Comparison of ENCODE assay signal across 8 cellular contexts in genomic region chr19:44746946-44747738, GRCh38. TPM values are rescaled to one million over a fixed set of nuclear protein-coding genes. Genes with fewer than 3 reads are reported as not detected.
DNase-seq lines count a peak whose midpoint lies in the region; ATAC-seq, FAIRE-seq and TF ChIP-seq lines count a peak whose summit lies in the region.

No MANE protein-coding gene starts in this region.

- H3K4me3 ChIP-seq in SK-N-MC (peak overlapping the region; percentile 95), osteoblast (ENCODE audit: insufficient read depth, low read length) (peak overlapping the region; percentile 86), thymus (ENCODE audit: low read length) (peak overlapping the region; percentile 61)

- H3K36me3 ChIP-seq in SK-N-MC (ENCODE audit: insufficient read depth, low read length) (no peaks in the 10 kb centered on the region), osteoblast (ENCODE audit: insufficient read depth, low read length) (peaks cover 20% of the 10 kb centered on the region), thymus (ENCODE audit: control insufficient read depth, insufficient read depth) (peaks cover 3% of the 10 kb centered on the region)

- H2AFZ ChIP-seq in osteoblast (ENCODE audit: low read length): peak overlapping the region; percentile 7

- H3K27ac Mint-ChIP-seq in activated naive CD4-positive, alpha-beta T cell treated with anti-CD3 and anti-CD28 coated beads, Interleukin-2, amount 50 U/mL, for 24 hours: peak overlapping the region; percentile 89

- no peaks in the 10 kb centered on the region for H3K9me3 Mint-ChIP-seq in activated naive CD4-positive, alpha-beta T cell treated with anti-CD3 and anti-CD28 coated beads, Interleukin-2, amount 50 U/mL, for 24 hours

- H3K4me1 Mint-ChIP-seq in activated naive CD4-positive, alpha-beta T cell treated with anti-CD3 and anti-CD28 coated beads, Interleukin-2, amount 50 U/mL, for 24 hours: peaks cover 60% of the 10 kb centered on the region

- peak overlapping the region; percentile 89 for H3K4me2 ChIP-seq in osteoblast (ENCODE audit: insufficient read depth, low read length)

- peak; percentile 45 for ATAC-seq in GM18498 (IDR thresholded peaks at IDR 0.05; ENCODE audit: unreplicated experiment)

- no peaks in the 10 kb centered on the region for H3K27me3 ChIP-seq in osteoblast (ENCODE audit: insufficient read depth, low read length)
- peaks cover 32% of the 10 kb centered on the region for H3K27me3 ChIP-seq in thymus (ENCODE audit: control insufficient read depth, insufficient read depth)

- no peaks in the 10 kb centered on the region for H3K27me3 Mint-ChIP-seq in activated naive CD4-positive, alpha-beta T cell treated with anti-CD3 and anti-CD28 coated beads, Interleukin-2, amount 50 U/mL, for 24 hours

- H3K36me3 Mint-ChIP-seq in activated naive CD4-positive, alpha-beta T cell treated with anti-CD3 and anti-CD28 coated beads, Interleukin-2, amount 50 U/mL, for 24 hours: no peaks in the 10 kb centered on the region

- H3K4me3 Mint-ChIP-seq in activated naive CD4-positive, alpha-beta T cell treated with anti-CD3 and anti-CD28 coated beads, Interleukin-2, amount 50 U/mL, for 24 hours: peak overlapping the region; percentile 95

- no peak for TF ChIP-seq CTCF in osteoblast (IDR thresholded peaks at IDR 0.05; ENCODE audit: extremely low read depth, low read depth, low read length)

- peaks cover 31% of the 10 kb centered on the region for H3K79me2 ChIP-seq in osteoblast (ENCODE audit: insufficient read depth, low read length)

- DNase-seq in HPDE6-E6E7 (ENCODE audit: extremely low spot score) (peak; percentile 83), SK-N-MC (ENCODE audit: low read depth, low spot score) (no peak), globus pallidus (ENCODE audit: low spot score) (peak; percentile 67), osteoblast (ENCODE audit: insufficient read length, low spot score, missing footprints) (peak; percentile 99)

- peak; percentile 90 for FAIRE-seq in A204.1 (lab: Jason Lieb, UNC)

- H3K4me1 ChIP-seq in osteoblast (ENCODE audit: insufficient read depth, low read length) (peaks cover 58% of the 10 kb centered on the region), thymus (ENCODE audit: control insufficient read depth, insufficient read depth, low read length) (peaks cover 11% of the 10 kb centered on the region)

- H4K20me1 ChIP-seq in osteoblast (ENCODE audit: insufficient read depth, low read length): peaks cover 21% of the 10 kb centered on the region

- H3K27ac ChIP-seq in SK-N-MC (peak overlapping the region; percentile 86; the same call in 1 of the 2 replicates), osteoblast (ENCODE audit: low read depth, low read length) (peak overlapping the region; percentile 96), thymus (ENCODE audit: low read depth) (peak overlapping the region; percentile 86)

- no peaks in the 10 kb centered on the region for H3K9me3 ChIP-seq in SK-N-MC (ENCODE audit: low read depth, low read length)
- H3K9me3 ChIP-seq in osteoblast (ENCODE audit: low read depth, low read length): no peaks in the 10 kb centered on the region
- no peaks in the 10 kb centered on the region for H3K9me3 ChIP-seq in thymus (ENCODE audit: control insufficient read depth)

- peak overlapping the region; percentile 73 for H3K9ac ChIP-seq in SK-N-MC (ENCODE audit: insufficient read length)

- 15% methylated on average over 34 of the region's 34 CpGs for WGBS in thymus

RNA-seq across cellular contexts. Expression of gene BCL3, which starts 1.4 kb away (rescaled TPM):
- total RNA-seq in osteoblast: 6.5 and 7.2 TPM in 2 replicates
- 62.9 TPM for polyA plus RNA-seq in thymus

RNA-seq across cellular contexts. Expression of gene CBLC, which starts 30.5 kb away (rescaled TPM):
- not detected in 2 replicates for total RNA-seq in osteoblast
- 2.0 TPM for polyA plus RNA-seq in thymus

RNA-seq across cellular contexts. Expression of gene CEACAM16, which starts 48.2 kb away (rescaled TPM):
- under 0.01 TPM in 1 of 2 replicates, not detected in the other for total RNA-seq in osteoblast
- polyA plus RNA-seq in thymus: 0.09 TPM
